In the genomic region with DNA sequence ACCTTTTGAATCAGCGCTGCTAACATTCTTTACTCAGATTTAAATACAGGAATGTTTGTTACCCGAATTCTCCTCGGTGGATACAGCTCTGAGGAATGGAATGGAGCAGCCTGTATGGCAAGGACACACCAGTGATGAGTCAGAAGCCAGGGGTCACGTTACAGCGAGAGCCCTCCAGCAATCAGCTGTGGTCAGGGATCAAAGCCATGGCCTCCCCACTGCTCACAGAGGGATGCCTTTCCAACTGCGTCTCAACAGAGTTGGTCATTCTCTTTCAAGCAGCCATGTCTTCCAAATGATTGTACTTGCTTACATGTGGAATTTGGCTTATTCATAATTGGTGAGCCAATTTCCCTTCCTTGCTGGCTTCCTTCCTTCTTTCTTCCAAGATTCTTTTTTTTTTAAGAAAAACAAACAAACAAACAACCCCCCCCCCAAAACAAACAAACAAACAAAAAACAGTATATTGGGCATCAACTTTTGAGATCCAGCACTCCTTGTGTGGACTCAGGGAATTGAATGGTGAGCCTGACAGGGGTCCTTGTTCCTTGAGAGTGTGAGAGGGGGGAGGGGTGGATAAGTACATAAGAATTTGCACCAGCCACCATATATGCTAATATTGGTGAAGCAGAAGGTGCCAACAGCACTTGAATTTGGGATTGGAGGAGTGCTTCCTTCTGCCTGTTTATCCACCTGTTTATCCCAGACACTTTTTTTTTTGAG, we compare ENCODE assay signal across 9 cellular contexts.
DNase-seq lines count a peak whose midpoint lies in the region; ATAC-seq, FAIRE-seq and TF ChIP-seq lines count a peak whose summit lies in the region.
"Had no signal": no experiment of that assay in that cellular context is flagged by ENCODE, and none has a peak within 500 bp of the region (broad histone marks: within the 10 kb centered on the region; RNA-seq: fewer than 3 reads in every experiment).

No MANE protein-coding gene starts in this region.

- ATAC-seq in K562 (peak; percentile 76), HG02885 (IDR thresholded peaks at IDR 0.05; ENCODE audit: poor library complexity, unreplicated experiment) (no peak)

- no peak overlapping the region for H3K9ac ChIP-seq in K562 (ENCODE audit: insufficient read depth in 1 of 2, low read depth in 2 of 2, low read length in 2 of 2)
- H3K9ac ChIP-seq: KMS-11 had no signal

- H3K4me3 Mint-ChIP-seq in activated CD4-positive, alpha-beta T cell treated with anti-CD3 and anti-CD28 coated beads, Interleukin-2, amount 10 ng/mL, durations not matched to agents 24 days and 14 days, result no peak overlapping the region
- H3K4me3 Mint-ChIP-seq: activated CD4-positive, alpha-beta memory T cell treated with anti-CD3 and anti-CD28 coated beads for 36 hours had no signal

- H3K9me3 ChIP-seq in K562 (replicated peaks; ENCODE audit: control insufficient read depth, insufficient read depth, low read depth, low read length) (no peaks in the 10 kb centered on the region), tibial artery (no peaks in the 10 kb centered on the region)

- H3K4me3 ChIP-seq in K562 (no peak overlapping the region), tibial artery (no peak overlapping the region)

- H3K27me3 ChIP-seq in K562 (ENCODE audit: control insufficient read depth in 2 of 2, insufficient read depth in 2 of 2, low read length in 2 of 2) (peaks cover 5 to 9% of the 10 kb centered on the region in 2 experiments; a peak in 3 of 5 replicates), tibial artery (no peaks in the 10 kb centered on the region)

- no peak for TF ChIP-seq RAD21 in K562 (CRISPR knock-in tag; conservative IDR thresholded peaks at IDR 0.05 in 1 of 2, IDR thresholded peaks at IDR 0.05 in 1 of 2)

- H3K79me2 ChIP-seq in K562 (ENCODE audit: control insufficient read depth, insufficient read depth, low read length), result no peaks in the 10 kb centered on the region

- no peaks in the 10 kb centered on the region for H3K9me3 Mint-ChIP-seq in activated CD4-positive, alpha-beta T cell treated with anti-CD3 and anti-CD28 coated beads, Interleukin-2, amount 10 ng/mL, durations not matched to agents 24 days and 14 days
- H3K9me3 Mint-ChIP-seq: activated CD4-positive, alpha-beta memory T cell treated with anti-CD3 and anti-CD28 coated beads for 36 hours had no signal

- POLR2A ChIA-PET in K562 (lab: Yijun Ruan, JAX), result interaction anchor here (0.6 to 1.3 kb wide), 4 partner anchors 9 to 71 kb away, joined by 3 to 4 read pairs (median 3); no protein-coding TSS in a partner anchor

- no peaks in the 10 kb centered on the region for H3K9me1 ChIP-seq in K562 (ENCODE audit: control insufficient read depth, insufficient read depth, low read length)

- no peak for TF ChIP-seq EP300 in K562 (IDR thresholded peaks at IDR 0.05; ENCODE audit: low read length)

- peaks cover 21% of the 10 kb centered on the region for H4K20me1 ChIP-seq in K562 (replicated peaks; ENCODE audit: control insufficient read depth, insufficient read depth, low read length)

- TF ChIP-seq POLR2A in K562 (conservative IDR thresholded peaks at IDR 0.05), result no peak

- H3K27ac ChIP-seq in K562 (ENCODE audit: extremely low read depth, low read depth, low read length), result no peak overlapping the region
- H3K27ac ChIP-seq in tibial artery, result no peak overlapping the region
- H3K27ac ChIP-seq: KMS-11 had no signal

- no peaks in the 10 kb centered on the region for H3K4me1 Mint-ChIP-seq in activated CD4-positive, alpha-beta T cell treated with anti-CD3 and anti-CD28 coated beads, Interleukin-2, amount 10 ng/mL, durations not matched to agents 24 days and 14 days

- CTCF ChIA-PET in K562 (lab: Yijun Ruan, JAX; ENCODE audit: low intra/inter-chr PET ratio), result interaction anchor here (0.6 to 1.2 kb wide), 2 partner anchors 16 to 229 kb away, joined by 4 to 6 read pairs; no protein-coding TSS in a partner anchor

- peak; percentile 67 for FAIRE-seq in K562 (lab: Jason Lieb, UNC)

- peaks cover 33% of the 10 kb centered on the region for H3K27me3 Mint-ChIP-seq in activated CD4-positive, alpha-beta T cell treated with anti-CD3 and anti-CD28 coated beads, Interleukin-2, amount 10 ng/mL, durations not matched to agents 24 days and 14 days
- H3K27me3 Mint-ChIP-seq: activated CD4-positive, alpha-beta memory T cell treated with anti-CD3 and anti-CD28 coated beads for 36 hours had no signal

- no peak overlapping the region for H3K27ac Mint-ChIP-seq in activated CD4-positive, alpha-beta T cell treated with anti-CD3 and anti-CD28 coated beads, Interleukin-2, amount 10 ng/mL, durations not matched to agents 24 days and 14 days
- H3K27ac Mint-ChIP-seq: activated CD4-positive, alpha-beta memory T cell treated with anti-CD3 and anti-CD28 coated beads for 36 hours had no signal

- no peak overlapping the region for H3K4me2 ChIP-seq in K562 (ENCODE audit: insufficient read depth, low read length)
- H3K4me2 ChIP-seq: KMS-11 had no signal

- H3K36me3 ChIP-seq in K562 (ENCODE audit: control insufficient read depth, insufficient read depth, low read length) (no peaks in the 10 kb centered on the region), tibial artery (no peaks in the 10 kb centered on the region)

- in situ Hi-C loops in K562 (cut with MboI), result no loop called here

- H3K36me3 Mint-ChIP-seq in activated CD4-positive, alpha-beta T cell treated with anti-CD3 and anti-CD28 coated beads, Interleukin-2, amount 10 ng/mL, durations not matched to agents 24 days and 14 days (ENCODE audit: low read depth), result no peaks in the 10 kb centered on the region

- DNase-seq in HT1080 (ENCODE audit: low read depth) (peak; percentile 99), K562 (ENCODE audit: extremely low read depth in 1 of 4, low spot score in 3 of 4) (peak; percentile 41 to 54 (median 44)), iPS-NIHi11 (ENCODE audit: low spot score) (peak; percentile 81), tibial artery (peak; percentile 74 to 77), NCI-H2029 treated with DMSO at 0.1 percent for 48 hours (lab: John Stamatoyannopoulos, UW) (no peak)
- no peak for DNase-seq in activated CD4-positive, alpha-beta T cell treated with anti-CD3 and anti-CD28 coated beads, Interleukin-2, amount 10 ng/mL, durations not matched to agents 24 days and 14 days
- DNase-seq: activated CD4-positive, alpha-beta memory T cell treated with anti-CD3 and anti-CD28 coated beads for 36 hours had no signal

- no TSS peak for BruUV-seq in K562 (replicated peaks; lab: Mats Ljungman, UMichigan)

- no peak overlapping the region for H2AFZ ChIP-seq in K562 (ENCODE audit: low read depth, low read length)

- WGBS in K562 (ENCODE audit: insufficient coverage, low coverage, missing lambda C conversion rate), result 6% methylated on average over 6 of the region's 6 CpGs

- H3K4me1 ChIP-seq in K562 (replicated peaks in 1 of 2; ENCODE audit: control insufficient read depth in 2 of 2, insufficient read depth in 2 of 2, low read length in 2 of 2), result no peaks in the 10 kb centered on the region
- peaks cover 0 to 5% (median 0%) of the 10 kb centered on the region in 4 donors for H3K4me1 ChIP-seq in tibial artery

- intact Hi-C loops in K562 (cut with micrococcal nuclease), result no loop called here
- intact Hi-C loops in tibial artery (cut with DNase I; ENCODE audit: low total_unique reads), result no loop called here
- intact Hi-C loops in activated CD4-positive, alpha-beta T cell treated with anti-CD3 and anti-CD28 coated beads, Interleukin-2, amount 10 ng/mL, durations not matched to agents 24 days and 14 days (cut with micrococcal nuclease), result no loop called here

- TF ChIP-seq CTCF in K562 (IDR thresholded peaks at IDR 0.05 in 2 of 3, conservative IDR thresholded peaks at IDR 0.05 in 1 of 3; ENCODE audit: insufficient read depth in 2 of 3, low read depth in 1 of 3, low read length in 3 of 3) (no peak), tibial artery (IDR thresholded peaks at IDR 0.05) (no peak)

TF ChIP-seq in K562, 482 proteins besides CTCF, POLR2A, EP300 and RAD21 (continues in another document):
- TF ChIP-seq, protein P1, sequence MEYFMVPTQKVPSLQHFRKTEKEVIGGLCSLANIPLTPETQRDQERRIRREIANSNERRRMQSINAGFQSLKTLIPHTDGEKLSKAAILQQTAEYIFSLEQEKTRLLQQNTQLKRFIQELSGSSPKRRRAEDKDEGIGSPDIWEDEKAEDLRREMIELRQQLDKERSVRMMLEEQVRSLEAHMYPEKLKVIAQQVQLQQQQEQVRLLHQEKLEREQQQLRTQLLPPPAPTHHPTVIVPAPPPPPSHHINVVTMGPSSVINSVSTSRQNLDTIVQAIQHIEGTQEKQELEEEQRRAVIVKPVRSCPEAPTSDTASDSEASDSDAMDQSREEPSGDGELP (CRISPR knock-in tag; IDR thresholded peaks at IDR 0.05; ENCODE audit: borderline replicate concordance), result peak; percentile 95
- TF ChIP-seq CBFA2T3 (IDR thresholded peaks at IDR 0.05), result peak; percentile 52
- peak; percentile 87 for TF ChIP-seq FOSL1 (tag; conservative IDR thresholded peaks at IDR 0.05)
- peak; percentile 84 for TF ChIP-seq BHLHE40 (IDR thresholded peaks at IDR 0.05; ENCODE audit: low read length)
- TF ChIP-seq PRPF4 (IDR thresholded peaks at IDR 0.05; ENCODE audit: insufficient read depth, low read depth, low read length, poor library complexity, severe bottlenecking), result no peak
- TF ChIP-seq, protein P2, sequence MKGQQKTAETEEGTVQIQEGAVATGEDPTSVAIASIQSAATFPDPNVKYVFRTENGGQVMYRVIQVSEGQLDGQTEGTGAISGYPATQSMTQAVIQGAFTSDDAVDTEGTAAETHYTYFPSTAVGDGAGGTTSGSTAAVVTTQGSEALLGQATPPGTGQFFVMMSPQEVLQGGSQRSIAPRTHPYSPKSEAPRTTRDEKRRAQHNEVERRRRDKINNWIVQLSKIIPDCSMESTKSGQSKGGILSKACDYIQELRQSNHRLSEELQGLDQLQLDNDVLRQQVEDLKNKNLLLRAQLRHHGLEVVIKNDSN (CRISPR knock-in tag; IDR thresholded peaks at IDR 0.05), result peak; percentile 56
- no peak for TF ChIP-seq BACH1 (tag; IDR thresholded peaks at IDR 0.05)
- TF ChIP-seq TBL1XR1 (IDR thresholded peaks at IDR 0.05; ENCODE audit: low read length in 2 of 2), result no peak
- TF ChIP-seq, protein P3, sequence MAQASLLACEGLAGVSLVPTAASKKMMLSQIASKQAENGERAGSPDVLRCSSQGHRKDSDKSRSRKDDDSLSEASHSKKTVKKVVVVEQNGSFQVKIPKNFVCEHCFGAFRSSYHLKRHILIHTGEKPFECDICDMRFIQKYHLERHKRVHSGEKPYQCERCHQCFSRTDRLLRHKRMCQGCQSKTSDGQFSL (CRISPR knock-in tag; IDR thresholded peaks at IDR 0.05), result peak; percentile 33; the same call in 1 of the 2 replicates
- TF ChIP-seq, protein P3 (tag; IDR thresholded peaks at IDR 0.05), result no peak
- no peak for TF ChIP-seq NR2C1 (IDR thresholded peaks at IDR 0.05)
- peak; percentile 57 for TF ChIP-seq NR2C1 (tag; IDR thresholded peaks at IDR 0.05)
- 0 out of 4 replicates have a peak, but pooled peaks of 1 of the 2 experiments have one; percentile 22 for TF ChIP-seq KDM1A (IDR thresholded peaks at IDR 0.05)
- 0 out of 2 replicates have a peak, but pooled peaks have one; percentile 36 for TF ChIP-seq TCF3 (CRISPR knock-in tag; IDR thresholded peaks at IDR 0.05)

Comparison
In these comparisons a context has a peak if more than half of its experiments do, and no peak if none do; other contexts are left out.
1. DNase-seq: peak in HT1080 (single experiment), K562 (4 of 4), iPS-NIHi11 (single experiment) and tibial artery (2 of 2); none in NCI-H2029 treated with DMSO at 0.1 percent for 48 hours (single experiment) and activated CD4-positive, alpha-beta T cell treated with anti-CD3 and anti-CD28 coated beads, Interleukin-2, amount 10 ng/mL, durations not matched to agents 24 days and 14 days (single experiment).